In genomic region chr16:3857189-3858013, GRCh38 we compare ENCODE assay signal across 10 cellular contexts. TPM values are rescaled to one million over a fixed set of nuclear protein-coding genes. Genes with fewer than 3 reads are reported as not detected.
DNase-seq lines count a peak whose midpoint lies in the region; ATAC-seq, FAIRE-seq and TF ChIP-seq lines count a peak whose summit lies in the region.
"Had no signal": no experiment of that assay in that cellular context is flagged by ENCODE, and none has a peak within 500 bp of the region (broad histone marks: within the 10 kb centered on the region; RNA-seq: fewer than 3 reads in every experiment).

No MANE protein-coding gene starts in this region.

- DNase-seq in GM23338 (ENCODE audit: low spot score): no peak
- DNase-seq in WTC11 (ENCODE audit: low spot score): no peak
- DNase-seq in left lung: no peak
- DNase-seq in small intestine: no peak
- DNase-seq in HAP-1 (ENCODE audit: low spot score in 2 of 2): no peak
- no peak for DNase-seq in UCSD-AML1 (lab: John Stamatoyannopoulos, UW; ENCODE audit: unreplicated experiment)
- DNase-seq: DND-41 had no signal

- H3K4me1 ChIP-seq in ACC112 (ENCODE audit: control insufficient read depth, insufficient read depth, low read length, unreplicated experiment): peaks cover 35% of the 10 kb centered on the region
- peaks cover 26% of the 10 kb centered on the region for H3K4me1 ChIP-seq in GM23338 (ENCODE audit: insufficient read depth)
- peaks cover 41 to 100% of the 10 kb centered on the region in 2 donors for H3K4me1 ChIP-seq in left lung
- H3K4me1 ChIP-seq in small intestine (ENCODE audit: control insufficient read depth in 2 of 2, insufficient read depth in 1 of 2, low read depth in 1 of 2, low read length in 1 of 2): peaks cover 18 to 29% of the 10 kb centered on the region in 2 donors
- peaks cover 14% of the 10 kb centered on the region for H3K4me1 ChIP-seq in HAP-1

- H3K4me1 Mint-ChIP-seq in GM23338: peaks cover 38% of the 10 kb centered on the region
- H3K4me1 Mint-ChIP-seq in WTC11: peaks cover 48% of the 10 kb centered on the region

- no peak overlapping the region for H3K4me3 ChIP-seq in ACC112 (ENCODE audit: low read depth, low read length)
- no peak overlapping the region for H3K4me3 ChIP-seq in GM23338
- H3K4me3 ChIP-seq in left lung: no peak overlapping the region
- no peak overlapping the region for H3K4me3 ChIP-seq in small intestine (ENCODE audit: low read depth in 1 of 2, low read length in 2 of 2)
- no peak overlapping the region for H3K4me3 ChIP-seq in HAP-1

- peak; percentile 14; the same call in 2 of the 3 replicates for ATAC-seq in GM23338
- no peak for ATAC-seq in WTC11
- peak; percentile 83 for ATAC-seq in left lung
- no peak for ATAC-seq in GM19463 (IDR thresholded peaks at IDR 0.05; ENCODE audit: unreplicated experiment)

- H3K27me3 Mint-ChIP-seq in GM23338 (ENCODE audit: insufficient read depth, low read depth, poor library complexity): no peaks in the 10 kb centered on the region
- no peaks in the 10 kb centered on the region for H3K27me3 Mint-ChIP-seq in WTC11 (ENCODE audit: low read depth)

- WGBS in small intestine, 3 donors: 56 to 61% (median 60%) methylated on average over 12 of the region's 12 CpGs

- H3K36me3 Mint-ChIP-seq in GM23338 (ENCODE audit: low read depth) (no peaks in the 10 kb centered on the region), WTC11 (no peaks in the 10 kb centered on the region)

- CTCF ChIA-PET in WTC11 (lab: Charles Lee): interaction anchor here (0.6 to 1.4 kb wide), 2 partner anchors 13 to 81 kb away, joined by 3 read pairs; no protein-coding TSS in a partner anchor

- peaks cover 85% of the 10 kb centered on the region for H4K20me1 ChIP-seq in GM23338 (replicated peaks; ENCODE audit: insufficient read depth)

- H3K27ac Mint-ChIP-seq in GM23338 (peak overlapping the region; percentile 46), WTC11 (peak overlapping the region; percentile 59)
- H3K27ac Mint-ChIP-seq: T-helper 1 cell treated with Interleukin-12 subunit alpha and Interleukin-12 subunit beta and Interleukin-4 antibody, amounts not matched to agents 30 μg/mL and 1 μg/mL, for 36 hours had no signal

- H3K27me3 ChIP-seq in ACC112 (ENCODE audit: insufficient read depth, low read length) (no peaks in the 10 kb centered on the region), GM23338 (ENCODE audit: insufficient read depth) (no peaks in the 10 kb centered on the region), left lung (no peaks in the 10 kb centered on the region), small intestine (ENCODE audit: control insufficient read depth in 2 of 2, insufficient read depth in 2 of 2, low read length in 2 of 2) (no peaks in the 10 kb centered on the region), HAP-1 (ENCODE audit: low read depth) (no peaks in the 10 kb centered on the region)

- H3K9me3 Mint-ChIP-seq in GM23338: no peaks in the 10 kb centered on the region
- H3K9me3 Mint-ChIP-seq in WTC11: no peaks in the 10 kb centered on the region
- H3K9me3 Mint-ChIP-seq: T-helper 1 cell treated with Interleukin-12 subunit alpha and Interleukin-12 subunit beta and Interleukin-4 antibody, amounts not matched to agents 30 μg/mL and 1 μg/mL, for 36 hours had no signal

- peak overlapping the region; percentile 44; the same call in 1 of the 2 replicates for H3K4me2 ChIP-seq in GM23338

- peak overlapping the region; percentile 11; the same call in 2 of the 3 replicates for H3K4me3 Mint-ChIP-seq in GM23338
- no peak overlapping the region for H3K4me3 Mint-ChIP-seq in WTC11
- H3K4me3 Mint-ChIP-seq: T-helper 1 cell treated with Interleukin-12 subunit alpha and Interleukin-12 subunit beta and Interleukin-4 antibody, amounts not matched to agents 30 μg/mL and 1 μg/mL, for 36 hours had no signal

- no peak for FAIRE-seq in small intestine (lab: Jason Lieb, UNC)

- POLR2A ChIA-PET in WTC11 (lab: Charles Lee): no interaction called here

- H3K9me2 ChIP-seq in GM23338 (ENCODE audit: insufficient read depth): no peaks in the 10 kb centered on the region

- H3K27ac ChIP-seq in ACC112 (ENCODE audit: low read depth, low read length): 0 out of 2 replicates have a peak overlapping the region, but pooled peaks have one; percentile 6
- H3K27ac ChIP-seq in GM23338 (ENCODE audit: low read depth): peak overlapping the region; percentile 73
- H3K27ac ChIP-seq in left lung: peak overlapping the region; percentile 36 to 76
- peak overlapping the region in 1 of 2 donors; percentile 32 for H3K27ac ChIP-seq in small intestine (ENCODE audit: low read depth in 1 of 2, low read length in 1 of 2)

- H3K79me2 ChIP-seq in ACC112 (ENCODE audit: control insufficient read depth, insufficient read depth, low read length, unreplicated experiment) (peaks cover 95% of the 10 kb centered on the region), GM23338 (replicated peaks; ENCODE audit: insufficient read depth) (peaks cover 100% of the 10 kb centered on the region)

- H3K36me3 ChIP-seq in ACC112 (ENCODE audit: insufficient read depth, low read length) (no peaks in the 10 kb centered on the region), GM23338 (ENCODE audit: insufficient read depth) (no peaks in the 10 kb centered on the region), left lung (no peaks in the 10 kb centered on the region), small intestine (ENCODE audit: control insufficient read depth in 2 of 2, insufficient read depth in 2 of 2, low read length in 2 of 2) (no peaks in the 10 kb centered on the region), HAP-1 (replicated peaks) (0 out of 2 replicates have a peak, but pooled peaks cover 6% of the 10 kb centered on the region)

- TF ChIP-seq CTCF in GM23338 (conservative IDR thresholded peaks at IDR 0.05; ENCODE audit: low read depth in 2 of 2): no peak
- TF ChIP-seq CTCF in WTC11 (IDR thresholded peaks at IDR 0.05): no peak
- no peak for TF ChIP-seq CTCF in left lung (IDR thresholded peaks at IDR 0.05)

- no peaks in the 10 kb centered on the region for H3K9me3 ChIP-seq in left lung
- H3K9me3 ChIP-seq in small intestine (ENCODE audit: control insufficient read depth, low read depth): no peaks in the 10 kb centered on the region
- no peaks in the 10 kb centered on the region for H3K9me3 ChIP-seq in HAP-1

- intact Hi-C loops in left lung (cut with DNase I): no loop called here

- no peak overlapping the region for H2AFZ ChIP-seq in ACC112 (ENCODE audit: low read length, unreplicated experiment)
- H2AFZ ChIP-seq in GM23338: no peak overlapping the region

- no peaks in the 10 kb centered on the region for H3F3A ChIP-seq in GM23338 (replicated peaks; ENCODE audit: low read depth)

- in situ Hi-C loops in HAP-1 (cut with MboI; ENCODE audit: low sequenced_read_pairs): no loop called here

TF ChIP-seq in GM23338, 12 proteins besides CTCF, POLR2A, EP300 and RAD21 (continues in another document):
- TF ChIP-seq CREB1 (CRISPR knock-in tag; IDR thresholded peaks at IDR 0.05; ENCODE audit: low read depth) (no peak), EZH2 (IDR thresholded peaks at IDR 0.05; ENCODE audit: low read depth, unreplicated experiment) (no peak), NANOG (IDR thresholded peaks at IDR 0.05; ENCODE audit: borderline replicate concordance) (no peak)

TF ChIP-seq in WTC11, 78 proteins besides CTCF, POLR2A, EP300 and RAD21:
- TF ChIP-seq NFYB (CRISPR knock-in tag; conservative IDR thresholded peaks at IDR 0.05; ENCODE audit: low read depth) (no peak), ZNF317 (CRISPR knock-in tag; IDR thresholded peaks at IDR 0.05; ENCODE audit: borderline replicate concordance, low read depth) (no peak), FOXJ3 (CRISPR knock-in tag; IDR thresholded peaks at IDR 0.05; ENCODE audit: borderline replicate concordance) (no peak), ZNF263 (CRISPR knock-in tag; IDR thresholded peaks at IDR 0.05; ENCODE audit: low read depth) (no peak), GABPB1 (CRISPR knock-in tag; IDR thresholded peaks at IDR 0.05) (peak; percentile 72; the same call in 1 of the 2 replicates)

RNA-seq across cellular contexts. Expression of gene CREBBP, which starts 23.1 kb away (rescaled TPM):
- 42.7 and 54.8 TPM in 2 replicates for total RNA-seq in GM23338 (2014; rRNA removed; shearing (Covaris generic))
- polyA plus RNA-seq in GM23338 (2016; fragmentation: Nextera tagmentation; extraction: Ambion mirVana) (36.9 and 38.1 TPM in 2 replicates), small intestine (10 to 100 TPM in 1 of 3 donors, 1 to 10 TPM in 2; 6.8 to 16.5 (median 8.7) TPM)
- total RNA-seq in WTC11 (2021) (46.3 to 53.4 TPM (median 49.6 TPM) in 3 replicates), left lung (10 to 100 TPM; 48.3 to 63.7 TPM)

Comparison
In these comparisons a context has a peak if more than half of its experiments do, and no peak if none do; other contexts are left out.
1. ATAC-seq: peak in GM23338 (single experiment) and left lung (single experiment); none in WTC11 (single experiment) and GM19463 (single experiment).